ENCODE assay signal across 13 cellular contexts in the genomic region with DNA sequence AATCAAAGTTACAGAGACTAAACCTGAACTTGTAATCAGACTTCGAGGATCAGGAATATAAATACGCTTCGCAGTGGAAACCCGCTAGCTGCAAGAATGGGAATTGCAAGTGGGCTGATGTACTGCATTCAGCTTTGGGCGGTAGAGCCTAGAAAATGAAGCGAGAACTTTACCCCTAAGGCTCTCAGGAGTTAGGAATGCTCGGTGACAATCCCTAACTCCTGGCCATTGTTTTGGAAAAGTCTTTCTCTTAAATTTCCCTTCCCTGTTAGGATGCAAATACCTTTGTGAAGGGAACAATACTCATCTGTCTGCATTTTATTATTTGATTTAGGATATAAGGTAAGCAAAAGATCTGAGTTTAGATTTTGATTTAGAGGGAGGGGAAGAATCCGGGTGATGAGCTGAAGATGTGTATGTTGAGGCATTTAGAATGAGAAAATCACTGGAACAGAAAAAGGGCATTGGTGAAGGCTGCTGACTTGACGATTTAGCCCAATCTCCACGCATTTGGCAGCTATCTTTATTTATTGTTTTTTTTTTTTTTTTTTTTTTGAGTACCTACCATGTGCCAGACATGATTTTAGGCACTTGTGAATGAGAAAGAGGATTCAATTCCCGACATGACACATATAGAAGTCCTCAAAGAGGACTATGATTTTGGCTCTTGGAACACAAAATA. TPM values are rescaled to one million over a fixed set of nuclear protein-coding genes. Genes with fewer than 3 reads are reported as not detected.
DNase-seq lines count a peak whose midpoint lies in the region; ATAC-seq and TF ChIP-seq lines count a peak whose summit lies in the region.
"Had no signal": no experiment of that assay in that cellular context is flagged by ENCODE, and none has a peak within 500 bp of the region (broad histone marks: within the 10 kb centered on the region; RNA-seq: fewer than 3 reads in every experiment).

No MANE protein-coding gene starts in this region.

- H3K27ac ChIP-seq in HUES48 (ENCODE audit: low read depth, low read length) = no peak overlapping the region
- H3K27ac ChIP-seq in dorsolateral prefrontal cortex = no peak overlapping the region
- H3K27ac ChIP-seq: right atrium auricular region had no signal

- H3K9ac ChIP-seq in HUES48 (ENCODE audit: low read depth, low read length) = no peak overlapping the region

- DNase-seq in AG10803 (ENCODE audit: low read depth) (no peak), dorsolateral prefrontal cortex (peak in 1 of 10 donors; percentile 22), left kidney (ENCODE audit: low read depth, low spot score) (peak; percentile 68), NCI-H1436 treated with DMSO at 0.1 percent for 48 hours (lab: John Stamatoyannopoulos, UW) (no peak)
- DNase-seq in activated CD8-positive, alpha-beta memory T cell treated with anti-CD3 and anti-CD28 coated beads, Interleukin-2, amount 50 U/mL, for 4 hours = no peak
- DNase-seq: activated naive CD8-positive, alpha-beta T cell treated with anti-CD3 and anti-CD28 coated beads, Interleukin-2, amount 10 ng/mL, durations not matched to agents 7 days and 5 days; effector CD8-positive, alpha-beta T cell; SIG-M5 had no signal

- H3K4me3 ChIP-seq in AG10803 (ENCODE audit: low read length) = no peak overlapping the region
- peak overlapping the region; percentile 66; the same call in 1 of the 2 replicates for H3K4me3 ChIP-seq in HUES48 (ENCODE audit: low read depth, low read length)
- no peak overlapping the region for H3K4me3 ChIP-seq in dorsolateral prefrontal cortex
- H3K4me3 ChIP-seq: right atrium auricular region had no signal

- H3K27me3 ChIP-seq in HUES48 (ENCODE audit: control insufficient read depth, insufficient read depth, low read length) = peaks cover 45% of the 10 kb centered on the region
- H3K27me3 ChIP-seq in dorsolateral prefrontal cortex = peaks cover 0 to 37% (median 20%) of the 10 kb centered on the region in 45 donors

- no peak for ATAC-seq in GM19455 (IDR thresholded peaks at IDR 0.05; ENCODE audit: unreplicated experiment)
- no peak for ATAC-seq in HG02623 (IDR thresholded peaks at IDR 0.05; ENCODE audit: unreplicated experiment)

- peaks cover 46% of the 10 kb centered on the region for H3K4me1 ChIP-seq in HUES48 (ENCODE audit: control insufficient read depth, insufficient read depth, low read length)

- TF ChIP-seq CTCF in AG10803 (conservative IDR thresholded peaks at IDR 0.05; ENCODE audit: low read length) = peak; percentile 24
- TF ChIP-seq CTCF in dorsolateral prefrontal cortex (IDR thresholded peaks at IDR 0.05 in 54 of 56, conservative IDR thresholded peaks at IDR 0.05 in 2 of 56; ENCODE audit: low read depth in 1 of 56, partially characterized antibody in 56 of 56) = peak in 49 of 56 donors; percentile 20 to 67 (median 42)

- intact Hi-C loops in dorsolateral prefrontal cortex (cut with DNase I) = loop anchor here in 1 of 2 donors (10.0 kb wide), 1 partner anchor 94 kb away; no protein-coding TSS in a partner anchor

- no peaks in the 10 kb centered on the region for H3K9me3 ChIP-seq in HUES48 (ENCODE audit: control insufficient read depth, insufficient read depth, low read length)
- H3K9me3 ChIP-seq: right atrium auricular region had no signal

- H3K36me3 ChIP-seq in HUES48 (ENCODE audit: control insufficient read depth, insufficient read depth, low read length) = no peaks in the 10 kb centered on the region
- H3K36me3 ChIP-seq: right atrium auricular region had no signal

RNA-seq across cellular contexts. Expression of a gene that starts 2.2 kb away (rescaled TPM):
- total RNA-seq in dorsolateral prefrontal cortex = 10 to 100 TPM in 6 of 120 experiments, 1 to 10 TPM in 114; 2.1 to 13.9 (median 6.0) TPM
- total RNA-seq: activated naive CD8-positive, alpha-beta T cell treated with anti-CD3 and anti-CD28 coated beads, Interleukin-2, amount 10 ng/mL, durations not matched to agents 7 days and 5 days; mononuclear cell; right atrium auricular region had no signal
